15 cellular contexts compared by ENCODE assay signal in the genomic region with DNA sequence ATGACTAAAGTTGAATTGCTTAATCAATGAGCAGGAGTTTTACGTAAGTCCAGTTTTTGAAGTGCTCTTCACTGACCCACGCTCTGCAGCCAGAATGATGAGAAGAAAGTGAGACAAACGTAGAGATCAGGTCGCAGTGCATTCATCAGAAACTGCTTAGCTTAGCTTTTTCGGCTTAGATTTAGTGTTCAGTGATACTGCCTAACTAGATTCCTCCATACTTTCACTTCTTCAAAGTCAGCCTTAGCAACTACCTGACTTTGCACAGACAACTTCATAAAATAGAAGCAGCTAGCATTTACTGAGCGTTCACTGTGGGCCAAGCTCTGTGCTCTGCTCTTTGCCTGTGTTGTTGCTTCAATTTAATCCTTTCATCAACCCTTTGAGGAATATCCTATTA.
DNase-seq lines count a peak whose midpoint lies in the region; ATAC-seq, FAIRE-seq and TF ChIP-seq lines count a peak whose summit lies in the region.
"Had no signal": no experiment of that assay in that cellular context is flagged by ENCODE, and none has a peak within 500 bp of the region (broad histone marks: within the 10 kb centered on the region; RNA-seq: fewer than 3 reads in every experiment).

No MANE protein-coding gene starts in this region.

- POLR2A ChIA-PET in A549 (lab: Yijun Ruan, JAX), result no interaction called here

- TF ChIP-seq CTCF in A549 (IDR thresholded peaks at IDR 0.05), result no peak

- no peaks in the 10 kb centered on the region for H3K9me3 ChIP-seq in A549

- FAIRE-seq in A549 (lab: Jason Lieb, UNC), result no peak
- FAIRE-seq: GM12892, H54 had no signal

- H2BK120ac ChIP-seq in mesendoderm (ENCODE audit: low read depth, low read length), result no peak overlapping the region

- ATAC-seq in A549 (no peak), GM21360 (IDR thresholded peaks at IDR 0.05; ENCODE audit: unreplicated experiment) (peak; percentile 62), HG03457 (IDR thresholded peaks at IDR 0.05; ENCODE audit: unreplicated experiment) (no peak)

- no peak overlapping the region for H3K27ac ChIP-seq in A549
- H3K27ac ChIP-seq in mesendoderm (ENCODE audit: low read depth, low read length), result no peak overlapping the region

- no peak overlapping the region for H3K18ac ChIP-seq in mesendoderm (ENCODE audit: low read length)

- no peak overlapping the region for H2BK15ac ChIP-seq in mesendoderm (replicated peaks; ENCODE audit: low read depth)

- H4K5ac ChIP-seq in mesendoderm (ENCODE audit: low read length), result no peak overlapping the region

- 6% methylated on average over 6 of the region's 6 CpGs for WGBS in A549 (ENCODE audit: missing lambda C conversion rate)
- WGBS in mesendoderm (ENCODE audit: extremely low coverage, insufficient coverage, low lambda C conversion rate), result no CpG with 5 or more reads among the region's 6 CpGs

- no peak for TF ChIP-seq RAD21 in A549 (conservative IDR thresholded peaks at IDR 0.05 in 1 of 2, IDR thresholded peaks at IDR 0.05 in 1 of 2)

- no peaks in the 10 kb centered on the region for H3K79me1 ChIP-seq in mesendoderm (ENCODE audit: low read length)

- DNase-seq in A549 (ENCODE audit: low read depth in 1 of 2, low spot score in 1 of 2) (no peak), MV-4-11 (lab: John Stamatoyannopoulos, UW) (peak; percentile 21), left kidney (ENCODE audit: low read depth, low spot score) (peak; percentile 29), mesendoderm (no peak), AG08396 (ENCODE audit: low spot score) (no peak)
- DNase-seq: CD4-positive, CD25-positive, alpha-beta regulatory T cell; NCI-H1092 treated with DMSO at 0.1 percent for 48 hours; NCI-H1694; NCI-H2171; NCI-H446 treated with DMSO at 0.1 percent for 48 hours; NCI-H748 treated with DMSO at 0.1 percent for 48 hours had no signal

- no peak overlapping the region for H3K23ac ChIP-seq in mesendoderm (ENCODE audit: low read length)

- H4K8ac ChIP-seq in mesendoderm (ENCODE audit: low read depth, low read length), result no peak overlapping the region

- H3K9ac ChIP-seq in mesendoderm (ENCODE audit: low read length), result no peak overlapping the region

- H2AK5ac ChIP-seq in mesendoderm (ENCODE audit: low read length), result no peak overlapping the region

- H3K79me2 ChIP-seq in mesendoderm (ENCODE audit: control insufficient read depth, insufficient read depth, low read length), result no peaks in the 10 kb centered on the region

- no peak overlapping the region for H3K56ac ChIP-seq in mesendoderm (ENCODE audit: low read length)

- no peaks in the 10 kb centered on the region for H3K27me3 ChIP-seq in mesendoderm (ENCODE audit: insufficient read depth, low read length, poor library complexity)

- H3K36me3 ChIP-seq in mesendoderm (ENCODE audit: control insufficient read depth, insufficient read depth, low read length), result no peaks in the 10 kb centered on the region

- no peak overlapping the region for H2BK5ac ChIP-seq in mesendoderm (ENCODE audit: low read length)

- H3K4ac ChIP-seq in mesendoderm (ENCODE audit: low read depth, low read length), result no peak overlapping the region

- H3K4me2 ChIP-seq in A549 (no peak overlapping the region), mesendoderm (ENCODE audit: low read length) (no peak overlapping the region)

- no peaks in the 10 kb centered on the region for H3K4me1 ChIP-seq in A549
- H3K4me1 ChIP-seq in mesendoderm (ENCODE audit: control insufficient read depth, low read depth, low read length), result no peaks in the 10 kb centered on the region

- TF ChIP-seq POLR2A in A549 (IDR thresholded peaks at IDR 0.05; ENCODE audit: low read length), result no peak

- no peak for TF ChIP-seq EP300 in A549 (IDR thresholded peaks at IDR 0.05)

- H3K4me3 ChIP-seq in A549, result no peak overlapping the region
- no peak overlapping the region for H3K4me3 ChIP-seq in mesendoderm (ENCODE audit: low read length)

- CTCF ChIA-PET in A549 (lab: Yijun Ruan, JAX), result interaction anchor here (1.4 kb wide), 1 partner anchor 13 kb away, joined by 3 read pairs; no protein-coding TSS in a partner anchor

TF ChIP-seq in A549, 52 proteins besides CTCF, POLR2A, EP300 and RAD21:
- TF ChIP-seq FOSL2 (IDR thresholded peaks at IDR 0.05), result no peak
- no peak for TF ChIP-seq FOSL2 (CRISPR knock-in tag; IDR thresholded peaks at IDR 0.05)
- TF ChIP-seq, protein P1, sequence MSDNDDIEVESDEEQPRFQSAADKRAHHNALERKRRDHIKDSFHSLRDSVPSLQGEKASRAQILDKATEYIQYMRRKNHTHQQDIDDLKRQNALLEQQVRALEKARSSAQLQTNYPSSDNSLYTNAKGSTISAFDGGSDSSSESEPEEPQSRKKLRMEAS (IDR thresholded peaks at IDR 0.05), result no peak
- TF ChIP-seq FOXS1 (CRISPR knock-in tag; IDR thresholded peaks at IDR 0.05), result no peak
- TF ChIP-seq MAFK (IDR thresholded peaks at IDR 0.05; ENCODE audit: partially characterized antibody), result peak; percentile 54
- TF ChIP-seq, protein P2, sequence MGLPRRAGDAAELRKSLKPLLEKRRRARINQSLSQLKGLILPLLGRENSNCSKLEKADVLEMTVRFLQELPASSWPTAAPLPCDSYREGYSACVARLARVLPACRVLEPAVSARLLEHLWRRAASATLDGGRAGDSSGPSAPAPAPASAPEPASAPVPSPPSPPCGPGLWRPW (IDR thresholded peaks at IDR 0.05), result no peak
- TF ChIP-seq TFCP2L1 (CRISPR knock-in tag; IDR thresholded peaks at IDR 0.05), result no peak

Comparison
In these comparisons a context has a peak if more than half of its experiments do, and no peak if none do; other contexts are left out.
1. DNase-seq: peak in MV-4-11 (single experiment) and left kidney (single experiment); none in A549 (0 of 2), mesendoderm (single experiment) and AG08396 (single experiment).